14 cellular contexts compared by ENCODE assay signal in genomic region chr5:1155191-1156032, GRCh38. TPM values are rescaled to one million over a fixed set of nuclear protein-coding genes. Genes with fewer than 3 reads are reported as not detected.
DNase-seq lines count a peak whose midpoint lies in the region; ATAC-seq and TF ChIP-seq lines count a peak whose summit lies in the region.
"Had no signal": no experiment of that assay in that cellular context is flagged by ENCODE, and none has a peak within 500 bp of the region (broad histone marks: within the 10 kb centered on the region; RNA-seq: fewer than 3 reads in every experiment).

No MANE protein-coding gene starts in this region.

- no peak overlapping the region for H3K27ac Mint-ChIP-seq in CD4-positive, alpha-beta T cell
- H3K27ac Mint-ChIP-seq in H9 (no peak overlapping the region), nephron progenitor cell (no peak overlapping the region), CD14-positive monocyte (no peak overlapping the region)
- H3K27ac Mint-ChIP-seq: activated CD8-positive, alpha-beta memory T cell treated with anti-CD3 and anti-CD28 coated beads, Interleukin-2, amount 10 ng/mL, durations not matched to agents 7 days and 5 days; dendritic cell treated with granulocyte-macrophage colony-stimulating factor and Interleukin-4, amounts not matched to agents 40 ng/mL and 50 ng/mL, for 4 days had no signal

- no peak overlapping the region for H2AFZ ChIP-seq in H9 (ENCODE audit: low read length)

- DNase-seq in CD4-positive, alpha-beta T cell = no peak
- DNase-seq in H9 (no peak), esophagus squamous epithelium (lab: John Stamatoyannopoulos, UW) (no peak), nephron progenitor cell (peak; percentile 57), GM13976 (ENCODE audit: low spot score) (no peak), CD14-positive monocyte (ENCODE audit: low spot score) (no peak)
- DNase-seq: activated CD8-positive, alpha-beta memory T cell treated with anti-CD3 and anti-CD28 coated beads, Interleukin-2, amount 10 ng/mL, durations not matched to agents 7 days and 5 days; foreskin keratinocyte; NCI-H2029; stimulated activated CD4-positive, alpha-beta T cell treated with anti-CD3 and anti-CD28 coated beads, Interleukin-4, amount 100 ng/mL, for 1 hour had no signal

- H4K8ac ChIP-seq in H9 (replicated peaks; ENCODE audit: insufficient read length, low read depth, low read length) = no peak overlapping the region

- H4K91ac ChIP-seq in H9 (ENCODE audit: insufficient read length, low read depth, low read length) = no peak overlapping the region

- H3K79me2 ChIP-seq in H9 (ENCODE audit: insufficient read depth, low read length) = no peaks in the 10 kb centered on the region

- H2BK20ac ChIP-seq in H9 (ENCODE audit: low read depth, low read length, poor library complexity, severe bottlenecking) = no peak overlapping the region

- no peak overlapping the region for H3K56ac ChIP-seq in H9 (ENCODE audit: insufficient read length, low read depth, low read length)

- H3K23ac ChIP-seq in H9 (ENCODE audit: insufficient read length, low read depth, low read length) = no peak overlapping the region

- no peaks in the 10 kb centered on the region for H3K4me1 ChIP-seq in H9 (ENCODE audit: insufficient read depth, low read length)
- H3K4me1 ChIP-seq in esophagus squamous epithelium = peaks cover 0 to 16% (median 10%) of the 10 kb centered on the region in 3 donors
- H3K4me1 ChIP-seq: foreskin keratinocyte had no signal

- POLR2A ChIA-PET in CD4-positive, alpha-beta T cell (lab: Charles Lee) = no interaction called here

- no peak overlapping the region for H3K14ac ChIP-seq in H9 (ENCODE audit: insufficient read depth, low read length)

- no peak overlapping the region for H3K18ac ChIP-seq in H9 (ENCODE audit: insufficient read length, low read depth, low read length)

- TF ChIP-seq CTCF in CD4-positive, alpha-beta T cell (IDR thresholded peaks at IDR 0.05) = no peak
- TF ChIP-seq CTCF in H9 (conservative IDR thresholded peaks at IDR 0.05) (no peak), esophagus squamous epithelium (IDR thresholded peaks at IDR 0.05) (no peak), nephron progenitor cell (IDR thresholded peaks at IDR 0.05) (no peak), GM13976 (IDR thresholded peaks at IDR 0.05; ENCODE audit: borderline replicate concordance, control extremely low read depth, extremely low read depth, insufficient read depth, missing control alignments) (no peak), CD14-positive monocyte (IDR thresholded peaks at IDR 0.05) (no peak)

- no peak overlapping the region for H3K27ac ChIP-seq in CD4-positive, alpha-beta T cell (ENCODE audit: low read depth, low read length)
- no peak overlapping the region for H3K27ac ChIP-seq in H9 (ENCODE audit: insufficient read length, low read depth, low read length)
- peak overlapping the region in 1 of 4 donors; percentile 39 for H3K27ac ChIP-seq in esophagus squamous epithelium
- H3K27ac ChIP-seq: foreskin keratinocyte had no signal

- no peaks in the 10 kb centered on the region for H3K36me3 ChIP-seq in esophagus squamous epithelium

- no peak overlapping the region for H2AK5ac ChIP-seq in H9 (ENCODE audit: insufficient read length, low read length)

- H2BK15ac ChIP-seq in H9 (ENCODE audit: low read depth, low read length) = no peak overlapping the region

- H3K27me3 Mint-ChIP-seq in CD4-positive, alpha-beta T cell = peaks cover 74% of the 10 kb centered on the region
- peaks cover 73% of the 10 kb centered on the region for H3K27me3 Mint-ChIP-seq in H9 (ENCODE audit: low read depth)
- H3K27me3 Mint-ChIP-seq in nephron progenitor cell (ENCODE audit: low read depth, poor library complexity) = peaks cover 74% of the 10 kb centered on the region
- H3K27me3 Mint-ChIP-seq in CD14-positive monocyte (ENCODE audit: low read depth in 3 of 3) = peaks cover 38 to 68% (median 60%) of the 10 kb centered on the region in 3 donors

- H3K27me3 ChIP-seq in CD4-positive, alpha-beta T cell (ENCODE audit: control insufficient read depth, insufficient read depth, low read length) = peaks cover 62% of the 10 kb centered on the region
- H3K27me3 ChIP-seq in H9 (ENCODE audit: insufficient read depth, low read length) (peaks cover 14% of the 10 kb centered on the region; the same call in 1 of the 2 replicates), esophagus squamous epithelium (peaks cover 12 to 91% (median 17%) of the 10 kb centered on the region in 4 donors)

- in situ Hi-C loops in GM13976 (cut with MboI; ENCODE audit: low sequenced_read_pairs, unreplicated experiment) = no loop called here

- H4K5ac ChIP-seq in H9 (ENCODE audit: insufficient read length, low read depth, low read length) = no peak overlapping the region

- no peaks in the 10 kb centered on the region for H3K23me2 ChIP-seq in H9 (ENCODE audit: insufficient read length, low read depth, low read length, poor library complexity, severe bottlenecking)

- H3K9ac ChIP-seq in H9 (ENCODE audit: extremely low read depth, insufficient read length, low read length) = no peak overlapping the region

- H4K20me1 ChIP-seq in H9 (ENCODE audit: control insufficient read depth, insufficient read depth, insufficient read length) = no peaks in the 10 kb centered on the region

- CTCF ChIA-PET in CD4-positive, alpha-beta T cell (lab: Charles Lee) = no interaction called here

- no peaks in the 10 kb centered on the region for H3K4me1 Mint-ChIP-seq in CD4-positive, alpha-beta T cell (ENCODE audit: low read depth)
- H3K4me1 Mint-ChIP-seq in H9 = peaks cover 7 to 21% of the 10 kb centered on the region in 2 experiments
- H3K4me1 Mint-ChIP-seq in nephron progenitor cell = peaks cover 33% of the 10 kb centered on the region
- no peaks in the 10 kb centered on the region for H3K4me1 Mint-ChIP-seq in CD14-positive monocyte

- WGBS in H9 (ENCODE audit: extremely low coverage, insufficient read length, low lambda C conversion rate) = no CpG with 5 or more reads among the region's 98 CpGs
- 0% methylated on average over 2 of the region's 98 CpGs; no CpG with 5 or more reads in 1 of the 2 donors for WGBS in esophagus squamous epithelium, 2 donors

- H2BK12ac ChIP-seq in H9 (ENCODE audit: insufficient read length, low read depth, low read length) = no peak overlapping the region

- H3K4me3 ChIP-seq in esophagus squamous epithelium = peak overlapping the region in 3 of 4 donors; percentile 2 to 61 (median 35)

- TF ChIP-seq POLR2A in esophagus squamous epithelium (IDR thresholded peaks at IDR 0.05) = no peak

- H3K36me3 Mint-ChIP-seq in CD4-positive, alpha-beta T cell (ENCODE audit: low read depth) = no peaks in the 10 kb centered on the region
- H3K36me3 Mint-ChIP-seq in H9 (ENCODE audit: insufficient read depth in 1 of 3, low read depth in 3 of 3) (peaks cover 0 to 10% (median 0%) of the 10 kb centered on the region in 3 experiments; a peak in 4 of 7 replicates), nephron progenitor cell (ENCODE audit: low read depth) (no peaks in the 10 kb centered on the region), CD14-positive monocyte (no peaks in the 10 kb centered on the region)
- H3K36me3 Mint-ChIP-seq: activated CD8-positive, alpha-beta memory T cell treated with anti-CD3 and anti-CD28 coated beads, Interleukin-2, amount 10 ng/mL, durations not matched to agents 7 days and 5 days had no signal

- intact Hi-C loops in CD4-positive, alpha-beta T cell (cut with DNase I, micrococcal nuclease) = no loop called here
- intact Hi-C loops in esophagus squamous epithelium (cut with DNase I) (no loop called here), CD14-positive monocyte (cut with micrococcal nuclease) (no loop called here)

- no peak overlapping the region for H2BK5ac ChIP-seq in H9 (ENCODE audit: insufficient read length, low read length)

- no peak overlapping the region for H3K4me3 Mint-ChIP-seq in CD4-positive, alpha-beta T cell
- H3K4me3 Mint-ChIP-seq in H9 = peak overlapping the region; percentile 32 to 66; a peak in 4 of 5 replicates
- peak overlapping the region; percentile 28 for H3K4me3 Mint-ChIP-seq in nephron progenitor cell
- peak overlapping the region in 1 of 2 donors; percentile 35 for H3K4me3 Mint-ChIP-seq in CD14-positive monocyte
- H3K4me3 Mint-ChIP-seq: activated CD8-positive, alpha-beta memory T cell treated with anti-CD3 and anti-CD28 coated beads, Interleukin-2, amount 10 ng/mL, durations not matched to agents 7 days and 5 days; dendritic cell treated with granulocyte-macrophage colony-stimulating factor and Interleukin-4, amounts not matched to agents 40 ng/mL and 50 ng/mL, for 4 days had no signal

- no peak overlapping the region for H3T11ph ChIP-seq in H9 (ENCODE audit: low read length)

- no peak overlapping the region for H3K4ac ChIP-seq in H9 (ENCODE audit: low read depth, low read length)

- no peak overlapping the region for H2BK120ac ChIP-seq in H9 (ENCODE audit: low read depth, low read length, poor library complexity, severe bottlenecking)

- no peaks in the 10 kb centered on the region for H3K79me1 ChIP-seq in H9 (ENCODE audit: insufficient read depth, low read depth, low read length, poor library complexity, severe bottlenecking)

- H3K9me3 ChIP-seq in CD4-positive, alpha-beta T cell (ENCODE audit: control insufficient read depth, low read length) = peaks cover 7% of the 10 kb centered on the region
- H3K9me3 ChIP-seq in H9 (ENCODE audit: control insufficient read depth, low read depth, low read length) (no peaks in the 10 kb centered on the region), esophagus squamous epithelium (peaks cover 0 to 16% (median 5%) of the 10 kb centered on the region in 3 donors)

- ATAC-seq in CD4-positive, alpha-beta T cell (ENCODE audit: poor library complexity) = peak; percentile 32
- no peak for ATAC-seq in GM19463 (IDR thresholded peaks at IDR 0.05; ENCODE audit: unreplicated experiment)
- ATAC-seq: activated CD8-positive, alpha-beta memory T cell treated with anti-CD3 and anti-CD28 coated beads, Interleukin-2, amount 10 ng/mL, durations not matched to agents 7 days and 5 days; foreskin keratinocyte; HCT116 had no signal

- H3K9me3 Mint-ChIP-seq in CD4-positive, alpha-beta T cell = no peaks in the 10 kb centered on the region
- H3K9me3 Mint-ChIP-seq in H9 (peaks cover 8 to 13% of the 10 kb centered on the region in 2 experiments), nephron progenitor cell (peaks cover 12% of the 10 kb centered on the region), CD14-positive monocyte (peaks cover 4 to 16% (median 7%) of the 10 kb centered on the region in 7 donors)
- H3K9me3 Mint-ChIP-seq: dendritic cell treated with granulocyte-macrophage colony-stimulating factor and Interleukin-4, amounts not matched to agents 40 ng/mL and 50 ng/mL, for 4 days had no signal

- peak overlapping the region; percentile 37 for H3K4me2 ChIP-seq in H9 (ENCODE audit: insufficient read depth, insufficient read length, low read length)

RNA-seq across cellular contexts. Expression of gene SLC12A7, which starts 43.5 kb away (rescaled TPM):
- 10 to 100 TPM; 47.9 to 51.7 TPM for total RNA-seq in CD4-positive, alpha-beta T cell
- total RNA-seq in H9 (2021) (30.8 and 30.9 TPM in 2 replicates), esophagus squamous epithelium (10 to 100 TPM in 1 of 4 donors, 1 to 10 TPM in 3; 4.5 to 13.4 (median 6.6) TPM)
- polyA plus RNA-seq in CD14-positive monocyte = 10 to 100 TPM in 1 of 2 donors, 1 to 10 TPM in 1; 8.2 to 12.5 TPM

RNA-seq across cellular contexts. Expression of gene SLC6A19, which starts 46.0 kb away (rescaled TPM):
- total RNA-seq in CD4-positive, alpha-beta T cell = not detected
- not detected in 2 replicates for total RNA-seq in H9 (2021)
- total RNA-seq in esophagus squamous epithelium = not detected
- not detected for polyA plus RNA-seq in CD14-positive monocyte
- total RNA-seq: activated CD8-positive, alpha-beta memory T cell treated with anti-CD3 and anti-CD28 coated beads, Interleukin-2, amount 10 ng/mL, durations not matched to agents 7 days and 5 days; foreskin keratinocyte; lung microvascular endothelial cell had no signal
- polyA plus RNA-seq: foreskin keratinocyte had no signal
